ENCODE assay signal across 11 cellular contexts in genomic region chr11:14764213-14764898, GRCh38.
DNase-seq lines count a peak whose midpoint lies in the region; ATAC-seq lines count a peak whose summit lies in the region.
"Had no signal": no experiment of that assay in that cellular context is flagged by ENCODE, and none has a peak within 500 bp of the region (broad histone marks: within the 10 kb centered on the region; RNA-seq: fewer than 3 reads in every experiment).

No MANE protein-coding gene starts in this region.

- CTCF ChIA-PET in activated naive CD4-positive, alpha-beta T cell treated with anti-CD3 and anti-CD28 coated beads, Interleukin-2, amount 10 ng/mL, durations not matched to agents 7 days and 5 days (lab: Charles Lee) = interaction anchor here (0.9 to 3.3 kb wide), 3 partner anchors 119 to 229 kb away, joined by 3 to 14 read pairs (median 3); partner anchors contain the start of gene PDE3B
- CTCF ChIA-PET in activated CD4-positive, alpha-beta memory T cell treated with anti-CD3 and anti-CD28 coated beads for 36 hours (lab: Charles Lee) = interaction anchor here (0.7 to 3.6 kb wide), 11 partner anchors 10 to 244 kb away, joined by 3 to 20 read pairs (median 4); no protein-coding TSS in a partner anchor

- no peaks in the 10 kb centered on the region for H3K9me3 Mint-ChIP-seq in activated naive CD4-positive, alpha-beta T cell treated with anti-CD3 and anti-CD28 coated beads, Interleukin-2, amount 10 ng/mL, durations not matched to agents 7 days and 5 days
- no peaks in the 10 kb centered on the region for H3K9me3 Mint-ChIP-seq in activated CD4-positive, alpha-beta memory T cell treated with anti-CD3 and anti-CD28 coated beads for 36 hours
- H3K9me3 Mint-ChIP-seq in stimulated activated naive CD8-positive, alpha-beta T cell treated with anti-CD3 and anti-CD28 coated beads, Interleukin-15, amount 100 ng/mL, for 72 hours = no peaks in the 10 kb centered on the region

- POLR2A ChIA-PET in activated CD4-positive, alpha-beta memory T cell treated with anti-CD3 and anti-CD28 coated beads for 36 hours (lab: Charles Lee) = interaction anchor here (1.1 to 4.0 kb wide), 5 partner anchors 119 to 244 kb away, joined by 4 to 30 read pairs (median 5); partner anchors contain the start of genes CYP2R1, PDE3B and PSMA1

- no peak overlapping the region for H3K27ac Mint-ChIP-seq in activated naive CD4-positive, alpha-beta T cell treated with anti-CD3 and anti-CD28 coated beads, Interleukin-2, amount 10 ng/mL, durations not matched to agents 7 days and 5 days
- no peak overlapping the region for H3K27ac Mint-ChIP-seq in activated CD4-positive, alpha-beta memory T cell treated with anti-CD3 and anti-CD28 coated beads for 36 hours
- no peak overlapping the region for H3K27ac Mint-ChIP-seq in stimulated activated naive CD8-positive, alpha-beta T cell treated with anti-CD3 and anti-CD28 coated beads, Interleukin-15, amount 100 ng/mL, for 72 hours
- H3K27ac Mint-ChIP-seq: activated naive CD8-positive, alpha-beta T cell had no signal

- DNase-seq in activated naive CD4-positive, alpha-beta T cell treated with anti-CD3 and anti-CD28 coated beads, Interleukin-2, amount 10 ng/mL, durations not matched to agents 7 days and 5 days = peak; percentile 31
- DNase-seq in activated naive CD4-positive, alpha-beta T cell treated with anti-CD3 and anti-CD28 coated beads, Interleukin-2, amount 50 U/mL, for 16 hours = no peak
- DNase-seq in activated CD4-positive, alpha-beta memory T cell treated with anti-CD3 and anti-CD28 coated beads for 36 hours = peak; percentile 18
- peak in 1 of 2 donors; percentile 16 for DNase-seq in stimulated activated naive CD8-positive, alpha-beta T cell treated with anti-CD3 and anti-CD28 coated beads, Interleukin-15, amount 100 ng/mL, for 72 hours
- DNase-seq in activated gamma-delta T cell (lab: John Stamatoyannopoulos, UW) = no peak
- DNase-seq in middle frontal gyrus (ENCODE audit: extremely low spot score, low spot score) = no peak
- DNase-seq in NCI-H1417 (lab: John Stamatoyannopoulos, UW) = no peak
- DNase-seq: caudate nucleus, DMS153 had no signal

- peak; percentile 24 for ATAC-seq in HG03565 (IDR thresholded peaks at IDR 0.05; ENCODE audit: unreplicated experiment)
- ATAC-seq in stimulated activated naive CD8-positive, alpha-beta T cell treated with anti-CD3 and anti-CD28 coated beads, Interleukin-15, amount 100 ng/mL, for 72 hours = peak; percentile 86

- peaks cover 13% of the 10 kb centered on the region for H3K36me3 Mint-ChIP-seq in activated naive CD4-positive, alpha-beta T cell treated with anti-CD3 and anti-CD28 coated beads, Interleukin-2, amount 10 ng/mL, durations not matched to agents 7 days and 5 days
- no peaks in the 10 kb centered on the region for H3K36me3 Mint-ChIP-seq in activated CD4-positive, alpha-beta memory T cell treated with anti-CD3 and anti-CD28 coated beads for 36 hours
- H3K36me3 Mint-ChIP-seq: activated naive CD8-positive, alpha-beta T cell had no signal

- intact Hi-C loops in activated CD4-positive, alpha-beta memory T cell treated with anti-CD3 and anti-CD28 coated beads for 36 hours (cut with micrococcal nuclease) = loop anchor here (10.0 kb wide), 2 partner anchors 290 to 410 kb away; partner anchors contain the start of gene RRAS2

- peaks cover 46% of the 10 kb centered on the region for H3K4me1 Mint-ChIP-seq in activated naive CD4-positive, alpha-beta T cell treated with anti-CD3 and anti-CD28 coated beads, Interleukin-2, amount 10 ng/mL, durations not matched to agents 7 days and 5 days
- peaks cover 28% of the 10 kb centered on the region for H3K4me1 Mint-ChIP-seq in activated CD4-positive, alpha-beta memory T cell treated with anti-CD3 and anti-CD28 coated beads for 36 hours (ENCODE audit: low read depth)
- H3K4me1 Mint-ChIP-seq in stimulated activated naive CD8-positive, alpha-beta T cell treated with anti-CD3 and anti-CD28 coated beads, Interleukin-15, amount 100 ng/mL, for 72 hours = peaks cover 23% of the 10 kb centered on the region

- no peaks in the 10 kb centered on the region for H3K27me3 Mint-ChIP-seq in activated naive CD4-positive, alpha-beta T cell treated with anti-CD3 and anti-CD28 coated beads, Interleukin-2, amount 10 ng/mL, durations not matched to agents 7 days and 5 days
- H3K27me3 Mint-ChIP-seq in activated CD4-positive, alpha-beta memory T cell treated with anti-CD3 and anti-CD28 coated beads for 36 hours = no peaks in the 10 kb centered on the region
- no peaks in the 10 kb centered on the region for H3K27me3 Mint-ChIP-seq in stimulated activated naive CD8-positive, alpha-beta T cell treated with anti-CD3 and anti-CD28 coated beads, Interleukin-15, amount 100 ng/mL, for 72 hours
- H3K27me3 Mint-ChIP-seq: activated naive CD8-positive, alpha-beta T cell had no signal

- H3K4me3 Mint-ChIP-seq in activated naive CD4-positive, alpha-beta T cell treated with anti-CD3 and anti-CD28 coated beads, Interleukin-2, amount 10 ng/mL, durations not matched to agents 7 days and 5 days = no peak overlapping the region
- no peak overlapping the region for H3K4me3 Mint-ChIP-seq in activated CD4-positive, alpha-beta memory T cell treated with anti-CD3 and anti-CD28 coated beads for 36 hours
- H3K4me3 Mint-ChIP-seq in stimulated activated naive CD8-positive, alpha-beta T cell treated with anti-CD3 and anti-CD28 coated beads, Interleukin-15, amount 100 ng/mL, for 72 hours = peak overlapping the region in 1 of 2 donors; percentile 50
- H3K4me3 Mint-ChIP-seq: activated naive CD8-positive, alpha-beta T cell had no signal

Comparison
In these comparisons a context has a peak if more than half of its experiments do, and no peak if none do; other contexts are left out.
1. DNase-seq: peak in activated naive CD4-positive, alpha-beta T cell treated with anti-CD3 and anti-CD28 coated beads, Interleukin-2, amount 10 ng/mL, durations not matched to agents 7 days and 5 days (single experiment) and activated CD4-positive, alpha-beta memory T cell treated with anti-CD3 and anti-CD28 coated beads for 36 hours (single experiment); none in activated naive CD4-positive, alpha-beta T cell treated with anti-CD3 and anti-CD28 coated beads, Interleukin-2, amount 50 U/mL, for 16 hours (single experiment), activated gamma-delta T cell (single experiment), middle frontal gyrus (single experiment) and NCI-H1417 (0 of 3).